In genomic region chr15:31023841-31024240, GRCh38 we compare ENCODE assay signal across 19 cellular contexts. TPM values are rescaled to one million over a fixed set of nuclear protein-coding genes. Genes with fewer than 3 reads are reported as not detected.
DNase-seq lines count a peak whose midpoint lies in the region; ATAC-seq and TF ChIP-seq lines count a peak whose summit lies in the region.
"Had no signal": no experiment of that assay in that cellular context is flagged by ENCODE, and none has a peak within 500 bp of the region (broad histone marks: within the 10 kb centered on the region; RNA-seq: fewer than 3 reads in every experiment).

No MANE protein-coding gene starts in this region.

- H3K27me3 ChIP-seq in Caco-2 (replicated peaks; ENCODE audit: control insufficient read depth, insufficient read depth, low read length) (no peaks in the 10 kb centered on the region), esophagus (ENCODE audit: control insufficient read depth in 1 of 2, insufficient read depth in 2 of 2, low read length in 2 of 2) (no peaks in the 10 kb centered on the region)
- H3K27me3 ChIP-seq: upper lobe of right lung had no signal

- H3K36me3 Mint-ChIP-seq in Caco-2 (ENCODE audit: insufficient read depth, unreplicated experiment) = peaks cover 21% of the 10 kb centered on the region
- H3K36me3 Mint-ChIP-seq in nephron (ENCODE audit: low read depth) = no peaks in the 10 kb centered on the region
- no peaks in the 10 kb centered on the region for H3K36me3 Mint-ChIP-seq in osteocyte (ENCODE audit: unreplicated experiment)

- no peaks in the 10 kb centered on the region for H3K27me3 Mint-ChIP-seq in Caco-2 (ENCODE audit: insufficient read depth, unreplicated experiment)
- no peaks in the 10 kb centered on the region for H3K27me3 Mint-ChIP-seq in nephron (ENCODE audit: low read depth)
- no peaks in the 10 kb centered on the region for H3K27me3 Mint-ChIP-seq in osteocyte (ENCODE audit: unreplicated experiment)
- H3K27me3 Mint-ChIP-seq: stimulated activated naive CD8-positive, alpha-beta T cell treated with anti-CD3 and anti-CD28 coated beads, Interleukin-15, amount 100 ng/mL, for 72 hours had no signal

- no peaks in the 10 kb centered on the region for H3K9me3 Mint-ChIP-seq in Caco-2 (ENCODE audit: unreplicated experiment)
- no peaks in the 10 kb centered on the region for H3K9me3 Mint-ChIP-seq in nephron
- no peaks in the 10 kb centered on the region for H3K9me3 Mint-ChIP-seq in osteocyte (ENCODE audit: unreplicated experiment)
- H3K9me3 Mint-ChIP-seq: stimulated activated naive CD8-positive, alpha-beta T cell treated with anti-CD3 and anti-CD28 coated beads, Interleukin-15, amount 100 ng/mL, for 72 hours had no signal

- H3K36me3 ChIP-seq in Caco-2 (ENCODE audit: control insufficient read depth, insufficient read depth, low read length) = no peaks in the 10 kb centered on the region
- no peaks in the 10 kb centered on the region for H3K36me3 ChIP-seq in esophagus (ENCODE audit: control insufficient read depth in 2 of 2, insufficient read depth in 2 of 2, low read length in 1 of 2)
- H3K36me3 ChIP-seq: upper lobe of right lung had no signal

- no peak for TF ChIP-seq CTCF in Caco-2 (IDR thresholded peaks at IDR 0.05; ENCODE audit: insufficient read depth in 1 of 2, low read depth in 1 of 2, low read length in 1 of 2, severe bottlenecking in 1 of 2, unreplicated experiment in 1 of 2)
- no peak for TF ChIP-seq CTCF in nephron (IDR thresholded peaks at IDR 0.05; ENCODE audit: unreplicated experiment in 3 of 3)
- no peak for TF ChIP-seq CTCF in osteocyte (IDR thresholded peaks at IDR 0.05)

- H3K9me3 ChIP-seq in Caco-2 = no peaks in the 10 kb centered on the region
- H3K9me3 ChIP-seq in esophagus (ENCODE audit: control insufficient read depth in 2 of 2, insufficient read depth in 1 of 2, low read depth in 1 of 2, low read length in 1 of 2) = no peaks in the 10 kb centered on the region
- H3K9me3 ChIP-seq: upper lobe of right lung had no signal

- H3K4me1 Mint-ChIP-seq in Caco-2 (ENCODE audit: low read depth, unreplicated experiment) (peaks cover 47% of the 10 kb centered on the region), nephron (peaks cover 25% of the 10 kb centered on the region), osteocyte (ENCODE audit: unreplicated experiment) (peaks cover 28% of the 10 kb centered on the region)
- H3K4me1 Mint-ChIP-seq: activated CD4-positive, alpha-beta T cell treated with anti-CD3 and anti-CD28 coated beads for 36 hours; stimulated activated naive CD8-positive, alpha-beta T cell treated with anti-CD3 and anti-CD28 coated beads, Interleukin-15, amount 100 ng/mL, for 72 hours had no signal

- H3K4me1 ChIP-seq in Caco-2 (peaks cover 37% of the 10 kb centered on the region), esophagus (ENCODE audit: control insufficient read depth in 2 of 2, insufficient read depth in 2 of 2, low read length in 1 of 2) (peaks cover 2 to 6% of the 10 kb centered on the region in 2 donors)
- H3K4me1 ChIP-seq: upper lobe of right lung had no signal

- intact Hi-C loops in Caco-2 (cut with micrococcal nuclease; ENCODE audit: unreplicated experiment) = loop anchor here (1.0 to 2.0 kb wide), 3 partner anchors 10 to 67 kb away; partner anchors contain the start of gene MTMR10

- WGBS in esophagus, 2 donors = 52 to 56% methylated on average over 5 of the region's 5 CpGs

- DNase-seq in Caco-2 = no peak
- DNase-seq in NCI-H460 (ENCODE audit: extremely low read depth, low read depth) = peak; percentile 57
- DNase-seq in NCI-H187 (lab: John Stamatoyannopoulos, UW) = no peak
- DNase-seq in osteocyte (ENCODE audit: extremely low spot score, unreplicated experiment) = no peak
- DNase-seq: activated CD4-positive, alpha-beta T cell treated with anti-CD3 and anti-CD28 coated beads for 36 hours; activated effector memory CD4-positive, alpha-beta T cell treated with anti-CD3 and anti-CD28 coated beads, Interleukin-2, amount 50 U/mL, for 16 hours; amygdala; DND-41; left colon; NCI-H2029 treated with DMSO at 0.1 percent for 48 hours; nucleus accumbens; stimulated activated CD4-positive, alpha-beta T cell treated with anti-CD3 and anti-CD28 coated beads, Interleukin-1b, Interleukin-23, amount 100 ng/mL, for 48 hours; stimulated activated naive CD8-positive, alpha-beta T cell treated with anti-CD3 and anti-CD28 coated beads, Interleukin-15, amount 100 ng/mL, for 72 hours; upper lobe of right lung had no signal

- BruUV-seq in Caco-2 (replicated peaks; lab: Mats Ljungman, UMichigan) = TSS peak; percentile 95

- H3K27ac ChIP-seq in esophagus (ENCODE audit: low read depth in 2 of 2, low read length in 1 of 2) = peak overlapping the region; percentile 12 to 53
- H3K27ac ChIP-seq: upper lobe of right lung had no signal

- POLR2A ChIA-PET in Caco-2 (lab: Charles Lee) = interaction anchor here (1.0 to 2.9 kb wide), 3 partner anchors 10 to 33 kb away, joined by 4 to 39 read pairs (median 16); partner anchors contain the start of gene MTMR10

- ATAC-seq in GM18868 (IDR thresholded peaks at IDR 0.05; ENCODE audit: unreplicated experiment) (no peak), HG02970 (IDR thresholded peaks at IDR 0.05; ENCODE audit: low FRiP score, unreplicated experiment) (no peak)
- ATAC-seq: activated CD4-positive, alpha-beta T cell treated with anti-CD3 and anti-CD28 coated beads for 36 hours; K562; stimulated activated naive CD8-positive, alpha-beta T cell treated with anti-CD3 and anti-CD28 coated beads, Interleukin-15, amount 100 ng/mL, for 72 hours had no signal

- H3K4me3 Mint-ChIP-seq in Caco-2 (ENCODE audit: unreplicated experiment) (peak overlapping the region; percentile 32), nephron (no peak overlapping the region), osteocyte (ENCODE audit: unreplicated experiment) (no peak overlapping the region)
- H3K4me3 Mint-ChIP-seq: activated CD4-positive, alpha-beta T cell treated with anti-CD3 and anti-CD28 coated beads for 36 hours; stimulated activated naive CD8-positive, alpha-beta T cell treated with anti-CD3 and anti-CD28 coated beads, Interleukin-15, amount 100 ng/mL, for 72 hours had no signal

- CTCF ChIA-PET in Caco-2 (lab: Charles Lee) = interaction anchor here (2.5 kb wide), 1 partner anchor 10 kb away, joined by 19 read pairs; no protein-coding TSS in a partner anchor

- H3K27ac Mint-ChIP-seq in Caco-2 (ENCODE audit: unreplicated experiment) (peak overlapping the region; percentile 81), nephron (peak overlapping the region; percentile 61 to 84 (median 78)), osteocyte (ENCODE audit: unreplicated experiment) (no peak overlapping the region)
- H3K27ac Mint-ChIP-seq: activated CD4-positive, alpha-beta T cell treated with anti-CD3 and anti-CD28 coated beads for 36 hours; stimulated activated naive CD8-positive, alpha-beta T cell treated with anti-CD3 and anti-CD28 coated beads, Interleukin-15, amount 100 ng/mL, for 72 hours had no signal

- H3K4me3 ChIP-seq in Caco-2 (ENCODE audit: low read depth, low read length) (no peak overlapping the region), esophagus (ENCODE audit: low read depth in 1 of 2, low read length in 2 of 2) (no peak overlapping the region)
- H3K4me3 ChIP-seq: K562, upper lobe of right lung had no signal

RNA-seq across cellular contexts. Expression of gene MTMR10, which starts 32.4 kb away (rescaled TPM):
- total RNA-seq in Caco-2 (2022) (27.5 and 33.2 TPM in 2 replicates), osteocyte (23.3 and 23.7 TPM in 2 replicates)
- 16.2 and 18.9 TPM in 2 replicates for total RNA-seq in NCI-H460 (2014; rRNA removed; shearing (Covaris generic))
- polyA plus RNA-seq in NCI-H460 (2014; cell fraction: nucleus; rRNA removed) = 7.9 and 15.7 TPM in 2 replicates
- polyA plus RNA-seq in esophagus = 10 to 100 TPM; 11.7 to 26.4 TPM
